In genomic region chr14:53609009-53609408, GRCh38 we compare ENCODE assay signal across 18 cellular contexts.
A peak's percentile ranks its signal among the peaks of the same experiment; 100 is the strongest.
DNase-seq lines count a peak whose midpoint lies in the region; ATAC-seq, FAIRE-seq and TF ChIP-seq lines count a peak whose summit lies in the region.
"Had no signal": no experiment of that assay in that cellular context is flagged by ENCODE, and none has a peak within 500 bp of the region (broad histone marks: within the 10 kb centered on the region; RNA-seq: fewer than 3 reads in every experiment).

No MANE protein-coding gene starts in this region.

- no peaks in the 10 kb centered on the region for H3F3A ChIP-seq in PC-9 (ENCODE audit: insufficient read depth, low read depth)

- no peak overlapping the region for H3K4me3 ChIP-seq in A549
- no peak overlapping the region for H3K4me3 ChIP-seq in PC-9
- H3K4me3 ChIP-seq: K562 had no signal

- TSS peak; percentile 36 for BruUV-seq in PC-9 (replicated peaks; lab: Mats Ljungman, UMichigan)

- TF ChIP-seq CTCF in A549 (IDR thresholded peaks at IDR 0.05): no peak
- TF ChIP-seq CTCF in PC-9 (conservative IDR thresholded peaks at IDR 0.05): no peak
- TF ChIP-seq CTCF in foreskin keratinocyte (conservative IDR thresholded peaks at IDR 0.05): no peak

- H3K27ac ChIP-seq in A549 (peak overlapping the region; percentile 55 to 61), PC-9 (no peak overlapping the region), foreskin keratinocyte (peak overlapping the region; percentile 35)

- intact Hi-C loops in PC-9 (cut with micrococcal nuclease; ENCODE audit: unreplicated experiment): no loop called here

- H3K9me3 ChIP-seq in A549 (no peaks in the 10 kb centered on the region), PC-9 (ENCODE audit: insufficient read depth, low read depth) (no peaks in the 10 kb centered on the region)

- H3K9me2 ChIP-seq in PC-9 (ENCODE audit: insufficient read depth): no peaks in the 10 kb centered on the region; the same call in 1 of the 2 replicates

- ATAC-seq in A549 (no peak), foreskin keratinocyte (no peak), HG02885 (IDR thresholded peaks at IDR 0.05; ENCODE audit: poor library complexity, unreplicated experiment) (no peak), HG02588 (IDR thresholded peaks at IDR 0.05; ENCODE audit: unreplicated experiment) (no peak)
- ATAC-seq: HepG2, K562, SK-N-SH treated with all-trans-retinoic acid at 6 μM for 48 hours had no signal

- H4K20me1 ChIP-seq in PC-9 (ENCODE audit: insufficient read depth): no peaks in the 10 kb centered on the region

- peak overlapping the region; percentile 66 for H3K4me2 ChIP-seq in A549
- no peak overlapping the region for H3K4me2 ChIP-seq in PC-9

- no peaks in the 10 kb centered on the region for H3K36me3 ChIP-seq in PC-9 (ENCODE audit: low read depth)

- CTCF ChIA-PET in A549 (lab: Yijun Ruan, JAX): no interaction called here
- CTCF ChIA-PET in PC-9 (lab: Charles Lee): no interaction called here

- peaks cover 24% of the 10 kb centered on the region for H3K4me1 ChIP-seq in A549
- peaks cover 21% of the 10 kb centered on the region for H3K4me1 ChIP-seq in PC-9 (replicated peaks; ENCODE audit: insufficient read depth)
- no peaks in the 10 kb centered on the region for H3K4me1 ChIP-seq in foreskin keratinocyte

- 46% methylated on average over 1 of the region's 1 CpG for WGBS in A549 (ENCODE audit: missing lambda C conversion rate)

- no peaks in the 10 kb centered on the region for H3K79me2 ChIP-seq in PC-9 (ENCODE audit: low read depth)

- no peak overlapping the region for H2AFZ ChIP-seq in PC-9

- no peak for TF ChIP-seq RAD21 in A549 (conservative IDR thresholded peaks at IDR 0.05 in 1 of 2, IDR thresholded peaks at IDR 0.05 in 1 of 2)

- no peak for TF ChIP-seq EP300 in A549 (IDR thresholded peaks at IDR 0.05)

- TF ChIP-seq POLR2A in A549 (IDR thresholded peaks at IDR 0.05; ENCODE audit: low read length): no peak

- no peak for FAIRE-seq in A549 (lab: Jason Lieb, UNC)
- FAIRE-seq: HepG2, K562 had no signal

- POLR2A ChIA-PET in A549 (lab: Yijun Ruan, JAX) (no interaction called here), PC-9 (lab: Charles Lee; ENCODE audit: unreplicated experiment) (interaction anchor here (0.6 kb wide), 2 partner anchors 642 to 760 kb away, joined by 3 to 4 read pairs; no protein-coding TSS in a partner anchor)

- DNase-seq in A549 (ENCODE audit: low read depth in 1 of 2, low spot score in 1 of 2) (no peak), HT-29 (ENCODE audit: low spot score) (peak; percentile 17), PC-9 (no peak), foreskin keratinocyte (no peak), activated T-cell treated with anti-CD3 and anti-CD28 coated beads for 4 hours (no peak), hippocampal formation (lab: John Stamatoyannopoulos, UW) (no peak)
- DNase-seq: GF-D8, NCI-H1092 treated with DMSO at 0.1 percent for 48 hours, NCI-H1694, NCI-H2081, NCI-H2171, NCI-H345, NCI-H524 treated with DMSO at 0.1 percent for 48 hours had no signal

- H3K27me3 ChIP-seq in PC-9 (ENCODE audit: insufficient read depth, low read depth) (no peaks in the 10 kb centered on the region), foreskin keratinocyte (no peaks in the 10 kb centered on the region)

TF ChIP-seq in A549, 52 proteins besides CTCF, POLR2A, EP300 and RAD21:
- no peak for TF ChIP-seq ELK1 (IDR thresholded peaks at IDR 0.05; ENCODE audit: low read depth, low read length)
- TF ChIP-seq HEYL (CRISPR knock-in tag; IDR thresholded peaks at IDR 0.05): no peak
- TF ChIP-seq FOXS1 (CRISPR knock-in tag; IDR thresholded peaks at IDR 0.05): no peak
- TF ChIP-seq MAX (IDR thresholded peaks at IDR 0.05): no peak
- TF ChIP-seq HMGXB4 (CRISPR knock-in tag; IDR thresholded peaks at IDR 0.05; ENCODE audit: borderline replicate concordance): no peak
- no peak for TF ChIP-seq MYC (IDR thresholded peaks at IDR 0.05; ENCODE audit: borderline replicate concordance, low read length)
